In genomic region chr5:172005708-172006377, GRCh38 we compare ENCODE assay signal across 8 cellular contexts. TPM values are rescaled to one million over a fixed set of nuclear protein-coding genes. Genes with fewer than 3 reads are reported as not detected.
DNase-seq lines count a peak whose midpoint lies in the region; ATAC-seq and TF ChIP-seq lines count a peak whose summit lies in the region.

No MANE protein-coding gene starts in this region.

- peak overlapping the region; percentile 41 to 75 for H3K4ac ChIP-seq in mesenchymal stem cell (ENCODE audit: low read depth in 1 of 2, low read length in 2 of 2)

- peaks cover 6% of the 10 kb centered on the region for H3K79me1 ChIP-seq in mesenchymal stem cell (replicated peaks; ENCODE audit: low read length, poor library complexity, severe bottlenecking)

- H3K4me2 ChIP-seq in mesenchymal stem cell (ENCODE audit: low read length, poor library complexity, severe bottlenecking): peak overlapping the region; percentile 92

- H4K8ac ChIP-seq in mesenchymal stem cell (ENCODE audit: low read length): no peak overlapping the region

- TF ChIP-seq EP300 in stomach (IDR thresholded peaks at IDR 0.05): no peak

- H2AK5ac ChIP-seq in mesenchymal stem cell (ENCODE audit: low read length, severe bottlenecking): peak overlapping the region; percentile 22

- no peak overlapping the region for H2BK15ac ChIP-seq in mesenchymal stem cell (ENCODE audit: low read depth, poor library complexity, severe bottlenecking)

- H3K36me3 ChIP-seq in ectodermal cell (ENCODE audit: control insufficient read depth, insufficient read depth, low read length) (no peaks in the 10 kb centered on the region), mesenchymal stem cell (ENCODE audit: control insufficient read depth in 1 of 2, insufficient read depth in 2 of 2, low read depth in 1 of 2, low read length in 2 of 2) (peaks cover 0 to 3% of the 10 kb centered on the region in 2 experiments), stomach (no peaks in the 10 kb centered on the region)

- peak overlapping the region in 1 of 2 experiments; percentile 80 for H3K14ac ChIP-seq in mesenchymal stem cell (ENCODE audit: low read length in 2 of 2)

- H3K27ac ChIP-seq in ectodermal cell (ENCODE audit: insufficient read depth, low read depth, low read length, poor library complexity, severe bottlenecking) (peak overlapping the region; percentile 83), mesenchymal stem cell (ENCODE audit: low read length, poor library complexity, severe bottlenecking) (peak overlapping the region; percentile 42), stomach (peak overlapping the region; percentile 98 to 100 (median 98))

- ATAC-seq in GM18511 (IDR thresholded peaks at IDR 0.05; ENCODE audit: unreplicated experiment): peak; percentile 30
- no peak for ATAC-seq in HG02571 (IDR thresholded peaks at IDR 0.05; ENCODE audit: unreplicated experiment)

- H4K91ac ChIP-seq in mesenchymal stem cell (ENCODE audit: low read length): no peak overlapping the region

- no peak overlapping the region for H2BK12ac ChIP-seq in mesenchymal stem cell (ENCODE audit: low read length in 2 of 2)

- peak overlapping the region; percentile 85 for H3K4me3 ChIP-seq in ectodermal cell (ENCODE audit: insufficient read depth, low read depth, low read length)
- H3K4me3 ChIP-seq in mesenchymal stem cell (ENCODE audit: insufficient read depth in 1 of 2, low read depth in 1 of 2, low read length in 2 of 2): peak overlapping the region; percentile 86 to 93
- peak overlapping the region; percentile 91 to 99 (median 92) for H3K4me3 ChIP-seq in stomach

- H3K27me3 ChIP-seq in ectodermal cell (ENCODE audit: control insufficient read depth, insufficient read depth, low read length, poor library complexity, severe bottlenecking) (no peaks in the 10 kb centered on the region), mesenchymal stem cell (ENCODE audit: control insufficient read depth in 1 of 2, insufficient read depth in 1 of 2, low read length in 2 of 2) (no peaks in the 10 kb centered on the region), stomach (no peaks in the 10 kb centered on the region)

- peak overlapping the region; percentile 21 for H2AFZ ChIP-seq in mesenchymal stem cell (ENCODE audit: low read depth, low read length)

- TF ChIP-seq CTCF in stomach (IDR thresholded peaks at IDR 0.05): no peak

- H3K9me3 ChIP-seq in ectodermal cell (ENCODE audit: control insufficient read depth, low read length): no peaks in the 10 kb centered on the region
- no peaks in the 10 kb centered on the region for H3K9me3 ChIP-seq in mesenchymal stem cell (ENCODE audit: control insufficient read depth, low read length)
- no peaks in the 10 kb centered on the region for H3K9me3 ChIP-seq in stomach

- peak; percentile 40 for DNase-seq in 8988T
- peak; percentile 34 for DNase-seq in HK-2 (ENCODE audit: unreplicated experiment)
- DNase-seq in activated CD4-positive, alpha-beta T cell treated with anti-CD3 and anti-CD28 coated beads, Interleukin-2, amount 50 U/mL, for 4 hours: peak; percentile 5 to 16
- peak; percentile 50 for DNase-seq in mesenchymal stem cell
- peak; percentile 38 for DNase-seq in stomach

- no peak overlapping the region for H3K23ac ChIP-seq in mesenchymal stem cell (ENCODE audit: low read length in 2 of 2)

- intact Hi-C loops in stomach (cut with DNase I; ENCODE audit: low total_unique reads): no loop called here

- peak overlapping the region; percentile 35 for H2BK120ac ChIP-seq in mesenchymal stem cell (ENCODE audit: low read depth, low read length)

- peak overlapping the region; percentile 90 for H3K9ac ChIP-seq in mesenchymal stem cell (ENCODE audit: low read length)

- peak overlapping the region; percentile 89 to 98 for H3K18ac ChIP-seq in mesenchymal stem cell (ENCODE audit: low read depth in 1 of 2, low read length in 2 of 2)

- H2BK5ac ChIP-seq in mesenchymal stem cell (ENCODE audit: low read depth, low read length, poor library complexity, severe bottlenecking): peak overlapping the region; percentile 74

- TF ChIP-seq POLR2A in stomach (IDR thresholded peaks at IDR 0.05): no peak

- peaks cover 8% of the 10 kb centered on the region for H3K4me1 ChIP-seq in ectodermal cell (ENCODE audit: control insufficient read depth, insufficient read depth, low read length)
- H3K4me1 ChIP-seq in mesenchymal stem cell (ENCODE audit: control insufficient read depth, insufficient read depth, low read depth, low read length): peaks cover 5% of the 10 kb centered on the region
- peaks cover 33 to 69% (median 47%) of the 10 kb centered on the region in 4 donors for H3K4me1 ChIP-seq in stomach

- 0% methylated on average over 33 to 38 of the region's 38 CpGs for WGBS in ectodermal cell, 2 experiments
- under 1% methylated on average over 25 of the region's 38 CpGs for WGBS in mesenchymal stem cell
- WGBS in stomach, 5 donors: 0 to 1% (median 0%) methylated on average over 31 to 38 of the region's 38 CpGs

RNA-seq across cellular contexts. Expression of gene FBXW11, which starts 0.6 kb away (rescaled TPM):
- polyA plus RNA-seq in ectodermal cell (2013, experiment 1 of 4): 48.9 TPM
- 50.2 TPM for polyA plus RNA-seq in ectodermal cell (2013, experiment 2 of 4)
- polyA plus RNA-seq in ectodermal cell (2013, experiment 3 of 4): 38.9 TPM
- polyA plus RNA-seq in ectodermal cell (2013, experiment 4 of 4): 46.9 TPM
- 30.2 TPM for polyA plus RNA-seq in mesenchymal stem cell (2013, experiment 1 of 2)
- polyA plus RNA-seq in mesenchymal stem cell (2013, experiment 2 of 2): 28.7 TPM
- 100 to 1,000 TPM in 3 of 5 donors, 10 to 100 TPM in 1, 1 to 10 TPM in 1; 4.3 to 117 (median 101) TPM for total RNA-seq in stomach
- 10 to 100 TPM in 2 of 3 donors, 1 to 10 TPM in 1; 9.0 to 29.3 (median 19.9) TPM for polyA plus RNA-seq in stomach

Comparison
In these comparisons a context has a peak if more than half of its experiments do, and no peak if none do; other contexts are left out.
1. H3K27ac ChIP-seq: peak in every context shown above with its lines; median percentile 98 in stomach; 83 in ectodermal cell; 42 in mesenchymal stem cell.